ENCODE assay signal across 22 cellular contexts in the genomic region with DNA sequence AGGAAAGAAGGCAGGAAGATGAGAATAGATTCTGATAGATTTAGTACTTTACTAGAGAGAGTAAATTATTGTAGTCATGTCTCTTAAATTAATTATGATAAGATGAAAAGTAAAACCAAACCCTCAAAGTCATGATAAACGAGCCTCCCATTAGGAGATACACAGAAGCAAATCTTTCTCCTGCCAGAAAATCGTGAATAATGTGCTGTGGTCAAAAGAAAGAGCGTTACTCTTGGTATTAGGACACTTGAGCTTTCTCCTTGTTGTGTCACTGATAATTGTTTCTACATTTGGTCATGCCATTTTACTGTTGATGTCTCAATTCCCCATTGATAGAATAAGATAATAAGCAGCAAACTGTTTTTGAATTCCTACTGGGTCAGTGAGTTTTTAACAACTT.
DNase-seq lines count a peak whose midpoint lies in the region; ATAC-seq, FAIRE-seq and TF ChIP-seq lines count a peak whose summit lies in the region.
"Had no signal": no experiment of that assay in that cellular context is flagged by ENCODE, and none has a peak within 500 bp of the region (broad histone marks: within the 10 kb centered on the region; RNA-seq: fewer than 3 reads in every experiment).

No MANE protein-coding gene starts in this region.

- H3K4me2 ChIP-seq in OCI-LY3 (ENCODE audit: low read length): peak overlapping the region; percentile 83
- no peak overlapping the region for H3K4me2 ChIP-seq in astrocyte (ENCODE audit: low read length)
- H3K4me2 ChIP-seq: BLaER1 had no signal

- intact Hi-C loops in Right ventricle myocardium superior (cut with DNase I): no loop called here
- intact Hi-C loops in activated naive CD4-positive, alpha-beta T cell treated with anti-CD3 and anti-CD28 coated beads for 36 hours (cut with micrococcal nuclease): no loop called here

- peaks cover 15% of the 10 kb centered on the region for H3K4me1 Mint-ChIP-seq in astrocyte (ENCODE audit: low read depth, unreplicated experiment)
- no peaks in the 10 kb centered on the region for H3K4me1 Mint-ChIP-seq in activated naive CD4-positive, alpha-beta T cell treated with anti-CD3 and anti-CD28 coated beads for 36 hours (ENCODE audit: low read depth)

- no peak for DNase-seq in H54 (ENCODE audit: insufficient read length, low spot score)
- DNase-seq in astrocyte (ENCODE audit: low read depth): peak; percentile 52
- DNase-seq in Right ventricle myocardium superior: no peak
- DNase-seq in HuH-7.5 (ENCODE audit: low spot score): no peak
- no peak for DNase-seq in activated naive CD4-positive, alpha-beta T cell treated with anti-CD3 and anti-CD28 coated beads for 36 hours
- DNase-seq: 8988T; ACHN; BE2C; Caco-2; Calu3; CD4-positive, alpha-beta T cell; CD8-positive, alpha-beta T cell; DMS79 treated with DMSO at 0.1 percent for 48 hours; GF-D8 had no signal

- FAIRE-seq in H54 (lab: Jason Lieb, UNC) (peak; percentile 41), astrocyte (lab: Jason Lieb, UNC) (no peak)
- FAIRE-seq: A204.1, D721Med, GM12891, GM19239 had no signal

- H3K36me3 ChIP-seq in OCI-LY3 (replicated peaks; ENCODE audit: low read depth, low read length): peaks cover 18% of the 10 kb centered on the region
- no peaks in the 10 kb centered on the region for H3K36me3 ChIP-seq in astrocyte (ENCODE audit: insufficient read depth, low read length)
- H3K36me3 ChIP-seq: BE2C, BLaER1 had no signal

- ATAC-seq in HG03175 (IDR thresholded peaks at IDR 0.05; ENCODE audit: unreplicated experiment) (no peak), Right ventricle myocardium superior (ENCODE audit: poor library complexity) (no peak)
- ATAC-seq: CD8-positive, alpha-beta T cell had no signal

- H3K27me3 Mint-ChIP-seq in astrocyte (ENCODE audit: low read depth, unreplicated experiment): no peaks in the 10 kb centered on the region
- H3K27me3 Mint-ChIP-seq in activated naive CD4-positive, alpha-beta T cell treated with anti-CD3 and anti-CD28 coated beads for 36 hours (ENCODE audit: low read depth): no peaks in the 10 kb centered on the region

- no peak overlapping the region for H3K4me3 Mint-ChIP-seq in astrocyte (ENCODE audit: unreplicated experiment)
- H3K4me3 Mint-ChIP-seq in activated naive CD4-positive, alpha-beta T cell treated with anti-CD3 and anti-CD28 coated beads for 36 hours: no peak overlapping the region
- H3K4me3 Mint-ChIP-seq: CD4-positive, alpha-beta T cell; CD8-positive, alpha-beta T cell had no signal

- peaks cover 5% of the 10 kb centered on the region for H3K9me3 Mint-ChIP-seq in astrocyte (ENCODE audit: unreplicated experiment)
- H3K9me3 Mint-ChIP-seq in activated naive CD4-positive, alpha-beta T cell treated with anti-CD3 and anti-CD28 coated beads for 36 hours: no peaks in the 10 kb centered on the region
- H3K9me3 Mint-ChIP-seq: CD8-positive, alpha-beta T cell had no signal

- no peaks in the 10 kb centered on the region for H3K27me3 ChIP-seq in OCI-LY3 (ENCODE audit: low read depth, low read length)
- no peaks in the 10 kb centered on the region for H3K27me3 ChIP-seq in astrocyte (ENCODE audit: insufficient read depth, low read length)
- H3K27me3 ChIP-seq: BE2C, BLaER1 had no signal

- peaks cover 54% of the 10 kb centered on the region for H3K4me1 ChIP-seq in OCI-LY3 (ENCODE audit: low read length)
- H3K4me1 ChIP-seq in astrocyte (ENCODE audit: insufficient read depth, low read length): peaks cover 8% of the 10 kb centered on the region
- H3K4me1 ChIP-seq: BLaER1, Caco-2 had no signal

- peak overlapping the region; percentile 86 for H2AFZ ChIP-seq in OCI-LY3 (ENCODE audit: low read depth, low read length)
- H2AFZ ChIP-seq in astrocyte (ENCODE audit: low read depth, low read length): no peak overlapping the region

- H3K79me2 ChIP-seq in OCI-LY3 (ENCODE audit: low read length) (no peaks in the 10 kb centered on the region), astrocyte (ENCODE audit: insufficient read depth, low read length) (no peaks in the 10 kb centered on the region)

- peak overlapping the region; percentile 79 for H3K9ac ChIP-seq in OCI-LY3 (ENCODE audit: low read length)
- H3K9ac ChIP-seq in astrocyte (ENCODE audit: low read length): no peak overlapping the region
- H3K9ac ChIP-seq: BLaER1 had no signal

- peak overlapping the region; percentile 96 for H3K27ac ChIP-seq in OCI-LY3 (ENCODE audit: low read length)
- no peak overlapping the region for H3K27ac ChIP-seq in astrocyte (ENCODE audit: low read depth, low read length)
- H3K27ac ChIP-seq: BLaER1, C4-2B had no signal

- no peak overlapping the region for H3K27ac Mint-ChIP-seq in astrocyte (ENCODE audit: unreplicated experiment)
- no peak overlapping the region for H3K27ac Mint-ChIP-seq in activated naive CD4-positive, alpha-beta T cell treated with anti-CD3 and anti-CD28 coated beads for 36 hours
- H3K27ac Mint-ChIP-seq: CD4-positive, alpha-beta T cell; CD8-positive, alpha-beta T cell had no signal

- no peak for TF ChIP-seq POLR2A in H54 (IDR thresholded peaks at IDR 0.05; ENCODE audit: low read depth, low read length)

- H3K9me3 ChIP-seq in OCI-LY3 (ENCODE audit: insufficient read depth, low read length): no peaks in the 10 kb centered on the region
- no peaks in the 10 kb centered on the region for H3K9me3 ChIP-seq in astrocyte (ENCODE audit: insufficient read depth, low read depth, low read length)
- H3K9me3 ChIP-seq: BE2C, BLaER1, Caco-2 had no signal

- no peaks in the 10 kb centered on the region for H3K36me3 Mint-ChIP-seq in astrocyte (ENCODE audit: low read depth, unreplicated experiment)
- H3K36me3 Mint-ChIP-seq in activated naive CD4-positive, alpha-beta T cell treated with anti-CD3 and anti-CD28 coated beads for 36 hours (ENCODE audit: low read depth): no peaks in the 10 kb centered on the region
- H3K36me3 Mint-ChIP-seq: CD8-positive, alpha-beta T cell had no signal

- H3K4me3 ChIP-seq in OCI-LY3 (ENCODE audit: low read length): peak overlapping the region; percentile 58
- H3K4me3 ChIP-seq in astrocyte (ENCODE audit: insufficient read depth, low read depth, low read length): no peak overlapping the region
- H3K4me3 ChIP-seq: BLaER1 had no signal

- H4K20me1 ChIP-seq in OCI-LY3 (ENCODE audit: insufficient read depth, low read length): no peaks in the 10 kb centered on the region
- no peaks in the 10 kb centered on the region for H4K20me1 ChIP-seq in astrocyte (ENCODE audit: insufficient read depth, low read length)
- H4K20me1 ChIP-seq: BLaER1 had no signal

- CTCF ChIA-PET in activated naive CD4-positive, alpha-beta T cell treated with anti-CD3 and anti-CD28 coated beads for 36 hours (lab: Charles Lee): no interaction called here

- no peak for TF ChIP-seq CTCF in OCI-LY3 (IDR thresholded peaks at IDR 0.05; ENCODE audit: low read depth, low read length)
- no peak for TF ChIP-seq CTCF in astrocyte (IDR thresholded peaks at IDR 0.05; ENCODE audit: insufficient read depth, low read depth, low read length)
